Comparison of ENCODE assay signal across 7 cellular contexts in genomic region chr17:82457071-82457789, GRCh38. TPM values are rescaled to one million over a fixed set of nuclear protein-coding genes. Genes with fewer than 3 reads are reported as not detected.
DNase-seq lines count a peak whose midpoint lies in the region; ATAC-seq and TF ChIP-seq lines count a peak whose summit lies in the region.

No MANE protein-coding gene starts in this region.

- POLR2A ChIA-PET in HCT116 (lab: Charles Lee), result interaction anchor here (0.6 kb wide), 1 partner anchor 59 kb away, joined by 4 read pairs; no protein-coding TSS in a partner anchor

- no peak overlapping the region for H2AFZ ChIP-seq in HCT116 (ENCODE audit: low read depth, low read length, poor library complexity, severe bottlenecking)
- H2AFZ ChIP-seq in fibroblast of lung (ENCODE audit: low read length), result no peak overlapping the region

- intact Hi-C loops in HCT116 (cut with micrococcal nuclease), result no loop called here

- BruUV-seq in HCT116 (replicated peaks; lab: Mats Ljungman, UMichigan), result no TSS peak

- H3K9ac ChIP-seq in HCT116 (ENCODE audit: low read length) (peak overlapping the region; percentile 86), SK-N-MC (ENCODE audit: insufficient read length) (peak overlapping the region; percentile 99), fibroblast of lung (ENCODE audit: insufficient read depth, low read length) (no peak overlapping the region)

- peak overlapping the region; percentile 76 to 96 for H3K4me3 ChIP-seq in HCT116 (replicated peaks in 1 of 2; ENCODE audit: low read depth in 1 of 2, low read length in 2 of 2)
- peak overlapping the region; percentile 96 for H3K4me3 ChIP-seq in SK-N-MC
- H3K4me3 ChIP-seq in fibroblast of lung (replicated peaks in 1 of 4; ENCODE audit: control extremely low read depth in 1 of 4, insufficient read depth in 1 of 4, low read depth in 3 of 4, low read length in 4 of 4), result peak overlapping the region in 3 of 4 experiments; percentile 43 to 82 (median 77)

- no peak for DNase-seq in HCT116 (ENCODE audit: low read depth, low spot score)
- DNase-seq in SK-N-MC (ENCODE audit: low read depth, low spot score), result no peak
- no peak for DNase-seq in fibroblast of lung (ENCODE audit: low read depth in 2 of 2)
- peak; percentile 48 for DNase-seq in pons (ENCODE audit: low spot score)
- DNase-seq in NCI-H446 treated with DMSO at 0.1 percent for 48 hours (lab: John Stamatoyannopoulos, UW), result no peak

- H3K4me1 ChIP-seq in HCT116 (ENCODE audit: control insufficient read depth in 1 of 2, insufficient read depth in 2 of 2, low read length in 2 of 2) (peaks cover 8 to 19% of the 10 kb centered on the region in 2 experiments; a peak in 3 of 4 replicates), fibroblast of lung (ENCODE audit: control insufficient read depth, extremely low read depth, insufficient read depth, low read length) (peaks cover 7% of the 10 kb centered on the region)

- no peaks in the 10 kb centered on the region for H3K27me3 ChIP-seq in HCT116 (ENCODE audit: insufficient read depth, low read length)
- H3K27me3 ChIP-seq in fibroblast of lung (ENCODE audit: control insufficient read depth, insufficient read depth, low read length), result no peaks in the 10 kb centered on the region

- no peaks in the 10 kb centered on the region for H3K9me2 ChIP-seq in HCT116 (ENCODE audit: insufficient read depth)

- ATAC-seq in HCT116 (no peak), HG02623 (IDR thresholded peaks at IDR 0.05; ENCODE audit: unreplicated experiment) (no peak), HG03025 (IDR thresholded peaks at IDR 0.05; ENCODE audit: low FRiP score, unreplicated experiment) (no peak)

- RAD21 ChIA-PET in HCT116 (lab: Charles Lee; ENCODE audit: low non-redundant PET in 1 of 2, low total read pairs in 2 of 2, uncharacterized antibody in 2 of 2, unreplicated experiment in 2 of 2), result interaction anchor here in 1 of 2 experiments (0.7 kb wide), 1 partner anchor 42 kb away, joined by 3 read pairs; no protein-coding TSS in a partner anchor

- TF ChIP-seq CTCF in HCT116 (IDR thresholded peaks at IDR 0.05 in 2 of 3, conservative IDR thresholded peaks at IDR 0.05 in 1 of 3; ENCODE audit: borderline replicate concordance in 1 of 3, insufficient read depth in 1 of 3, low read depth in 2 of 3, low read length in 2 of 3) (no peak), fibroblast of lung (conservative IDR thresholded peaks at IDR 0.05 in 1 of 2, IDR thresholded peaks at IDR 0.05 in 1 of 2; ENCODE audit: low read depth in 1 of 2, low read length in 2 of 2) (no peak)

- H4K20me1 ChIP-seq in HCT116 (ENCODE audit: insufficient read depth), result no peaks in the 10 kb centered on the region
- no peaks in the 10 kb centered on the region for H4K20me1 ChIP-seq in fibroblast of lung (ENCODE audit: control insufficient read depth, extremely low read depth, insufficient read depth, low read length)

- TF ChIP-seq RAD21 in HCT116 (IDR thresholded peaks at IDR 0.05; ENCODE audit: low read depth), result no peak

- peak overlapping the region; percentile 99 for H3K27ac ChIP-seq in HCT116 (ENCODE audit: low read depth, low read length)
- peak overlapping the region; percentile 99 for H3K27ac ChIP-seq in SK-N-MC
- H3K27ac ChIP-seq in fibroblast of lung (ENCODE audit: insufficient read depth, low read length), result peak overlapping the region; percentile 92

- CTCF ChIA-PET in HCT116 (lab: Charles Lee), result no interaction called here

- H3K9me3 ChIP-seq in HCT116 (ENCODE audit: control insufficient read depth in 1 of 2, insufficient read depth in 1 of 2, low read depth in 1 of 2, low read length in 2 of 2), result no peaks in the 10 kb centered on the region
- H3K9me3 ChIP-seq in SK-N-MC (ENCODE audit: low read depth, low read length), result no peaks in the 10 kb centered on the region
- no peaks in the 10 kb centered on the region for H3K9me3 ChIP-seq in fibroblast of lung (ENCODE audit: control insufficient read depth, insufficient read depth, low read depth, low read length)

- H3K79me2 ChIP-seq in HCT116 (ENCODE audit: insufficient read depth, low read length) (peaks cover 5% of the 10 kb centered on the region; the same call in 1 of the 2 replicates), fibroblast of lung (ENCODE audit: control insufficient read depth, insufficient read depth, low read length) (no peaks in the 10 kb centered on the region)

- TF ChIP-seq POLR2A in HCT116 (IDR thresholded peaks at IDR 0.05; ENCODE audit: borderline replicate concordance, extremely low read depth, insufficient read depth, insufficient read length), result no peak

- peaks cover 8 to 13% of the 10 kb centered on the region in 2 experiments; a peak in 3 of 4 replicates for H3K36me3 ChIP-seq in HCT116 (ENCODE audit: control insufficient read depth in 1 of 2, insufficient read depth in 2 of 2, low read length in 2 of 2)
- peaks cover 15% of the 10 kb centered on the region for H3K36me3 ChIP-seq in SK-N-MC (ENCODE audit: insufficient read depth, low read length)
- no peaks in the 10 kb centered on the region for H3K36me3 ChIP-seq in fibroblast of lung (ENCODE audit: control insufficient read depth, insufficient read depth, low read length)

- H3K4me2 ChIP-seq in HCT116 (ENCODE audit: low read length) (peak overlapping the region; percentile 76), fibroblast of lung (ENCODE audit: extremely low read depth, insufficient read depth, low read length) (peak overlapping the region; percentile 87)

TF ChIP-seq in HCT116, 20 proteins besides CTCF, POLR2A, EP300 and RAD21:
- no peak for TF ChIP-seq ZFX (IDR thresholded peaks at IDR 0.05)
- no peak for TF ChIP-seq TCF7L2 (IDR thresholded peaks at IDR 0.05; ENCODE audit: borderline replicate concordance, extremely low read depth, insufficient read depth, insufficient read length)
- TF ChIP-seq CBX3 (IDR thresholded peaks at IDR 0.05; ENCODE audit: low read depth), result no peak
- TF ChIP-seq JUND (IDR thresholded peaks at IDR 0.05), result no peak
- TF ChIP-seq YY1 (IDR thresholded peaks at IDR 0.05; ENCODE audit: extremely low read depth, insufficient replicate concordance, low read depth, low read length), result no peak
- TF ChIP-seq REST (IDR thresholded peaks at IDR 0.05; ENCODE audit: low read depth), result no peak
- no peak for TF ChIP-seq EZH2phosphoT487 (IDR thresholded peaks at IDR 0.05; ENCODE audit: borderline replicate concordance)
- no peak for TF ChIP-seq EZH2 (IDR thresholded peaks at IDR 0.05)
- TF ChIP-seq SIN3A (IDR thresholded peaks at IDR 0.05; ENCODE audit: low read depth), result no peak
- TF ChIP-seq POLR2AphosphoS5 (IDR thresholded peaks at IDR 0.05; ENCODE audit: low read depth, low read length), result no peak
- TF ChIP-seq SRF (IDR thresholded peaks at IDR 0.05; ENCODE audit: low read depth), result no peak

RNA-seq across cellular contexts. Expression of gene NARF, which starts 1.3 kb away (rescaled TPM):
- total RNA-seq in HCT116 (2021; ENCODE audit: unreplicated experiment) (91.8 TPM), fibroblast of lung (22.0 and 30.0 TPM in 2 replicates)
- polyA plus RNA-seq in HCT116 (2012), result 191 and 192 TPM in 2 replicates
- polyA plus RNA-seq in fibroblast of lung, result 34.5 and 38.7 TPM in 2 replicates
- polyA plus RNA-seq in fibroblast of lung (2012), result 30.0 and 31.8 TPM in 2 replicates
- 17.1 and 25.4 TPM in 2 replicates for polyA minus RNA-seq in fibroblast of lung (ENCODE audit: low replicate concordance)

RNA-seq across cellular contexts. Expression of gene CYBC1, which starts 6.7 kb away (rescaled TPM):
- total RNA-seq in HCT116 (2021; ENCODE audit: unreplicated experiment) (95.4 TPM), fibroblast of lung (64.1 and 77.6 TPM in 2 replicates)
- polyA plus RNA-seq in HCT116 (2012), result 76.0 and 79.8 TPM in 2 replicates
- polyA plus RNA-seq in fibroblast of lung, result 62.7 and 69.9 TPM in 2 replicates
- polyA plus RNA-seq in fibroblast of lung (2012), result 45.3 and 46.7 TPM in 2 replicates
- 58.4 and 168 TPM in 2 replicates for polyA minus RNA-seq in fibroblast of lung (ENCODE audit: low replicate concordance)

RNA-seq across cellular contexts. Expression of gene OGFOD3, which starts 38.8 kb away (rescaled TPM):
- 53.6 TPM for total RNA-seq in HCT116 (2021; ENCODE audit: unreplicated experiment)
- polyA plus RNA-seq in HCT116 (2012), result 58.9 and 66.1 TPM in 2 replicates
- 18.2 and 27.1 TPM in 2 replicates for total RNA-seq in fibroblast of lung
- polyA plus RNA-seq in fibroblast of lung, result 25.6 and 30.7 TPM in 2 replicates
- polyA plus RNA-seq in fibroblast of lung (2012), result 31.5 and 34.3 TPM in 2 replicates
- 25.9 and 64.8 TPM in 2 replicates for polyA minus RNA-seq in fibroblast of lung (ENCODE audit: low replicate concordance)

RNA-seq across cellular contexts. Expression of gene HEXD, which starts 39.1 kb away (rescaled TPM):
- 45.2 TPM for total RNA-seq in HCT116 (2021; ENCODE audit: unreplicated experiment)
- polyA plus RNA-seq in HCT116 (2012), result 30.8 and 32.6 TPM in 2 replicates
- total RNA-seq in fibroblast of lung, result 16.7 and 18.2 TPM in 2 replicates
- polyA plus RNA-seq in fibroblast of lung, result 5.0 and 6.4 TPM in 2 replicates
- 6.1 and 6.4 TPM in 2 replicates for polyA plus RNA-seq in fibroblast of lung (2012)
- 5.4 and 19.8 TPM in 2 replicates for polyA minus RNA-seq in fibroblast of lung (ENCODE audit: low replicate concordance)
